Comparison of ENCODE assay signal across 13 cellular contexts in the genomic region with DNA sequence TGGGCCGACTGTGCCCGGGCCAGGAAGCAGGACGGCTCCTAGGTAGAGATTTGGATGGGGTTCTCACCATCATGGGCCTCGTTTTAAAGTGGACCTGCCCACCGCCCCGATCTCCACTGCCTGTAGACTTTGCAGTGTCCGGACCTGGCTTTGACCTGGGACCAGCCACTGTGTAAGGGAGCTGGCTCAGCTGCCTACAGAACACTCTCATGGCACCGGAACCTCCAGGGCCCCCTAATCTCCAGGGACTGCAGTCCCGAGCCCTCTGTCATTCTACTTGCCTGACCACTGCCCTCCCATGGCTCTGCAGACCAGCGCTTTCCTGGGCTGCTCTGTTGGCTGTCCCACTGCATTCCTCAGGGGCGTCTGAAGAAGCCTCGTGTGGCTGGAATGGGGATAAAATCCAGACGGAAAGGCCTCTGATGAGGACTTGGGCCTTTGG.
A peak's percentile ranks its signal among the peaks of the same experiment; 100 is the strongest.
DNase-seq lines count a peak whose midpoint lies in the region; ATAC-seq and TF ChIP-seq lines count a peak whose summit lies in the region.
"Had no signal": no experiment of that assay in that cellular context is flagged by ENCODE, and none has a peak within 500 bp of the region (broad histone marks: within the 10 kb centered on the region; RNA-seq: fewer than 3 reads in every experiment).

No MANE protein-coding gene starts in this region.

- peaks cover 3 to 8% of the 10 kb centered on the region in 2 experiments; a peak in 2 of 4 replicates for H3K4me1 ChIP-seq in HCT116 (ENCODE audit: control insufficient read depth in 1 of 2, insufficient read depth in 2 of 2, low read length in 2 of 2)

- no peak overlapping the region for H3K4me2 ChIP-seq in HCT116 (ENCODE audit: low read length)

- H3K36me3 ChIP-seq in HCT116 (ENCODE audit: control insufficient read depth in 1 of 2, insufficient read depth in 2 of 2, low read length in 2 of 2): no peaks in the 10 kb centered on the region

- H3K4me3 Mint-ChIP-seq in type B pancreatic cell (no peak overlapping the region), Calu3 (ENCODE audit: low read depth, unreplicated experiment) (no peak overlapping the region)
- H3K4me3 Mint-ChIP-seq: activated naive CD8-positive, alpha-beta T cell treated with anti-CD3 and anti-CD28 coated beads, Interleukin-2, amount 50 U/mL, for 24 hours had no signal

- no peak overlapping the region for H3K27ac ChIP-seq in HCT116 (ENCODE audit: low read depth, low read length)
- H3K27ac ChIP-seq: epithelial cell of prostate, SJCRH30 had no signal

- DNase-seq in HCT116 (ENCODE audit: low read depth, low spot score) (no peak), astrocyte of the spinal cord (ENCODE audit: low read depth, low spot score) (no peak), left lobe of liver (ENCODE audit: low spot score) (no peak), type B pancreatic cell (ENCODE audit: extremely low spot score, unreplicated experiment) (no peak), Calu3 (no peak), NCI-H1092 (lab: John Stamatoyannopoulos, UW) (no peak)
- DNase-seq: activated CD4-positive, alpha-beta T cell treated with anti-CD3 and anti-CD28 coated beads, Interleukin-2, amount 50 U/mL, for 4 hours; activated naive CD8-positive, alpha-beta T cell treated with anti-CD3 and anti-CD28 coated beads, Interleukin-2, amount 50 U/mL, for 24 hours; SJCRH30; stimulated activated CD4-positive, alpha-beta T cell treated with anti-CD3 and anti-CD28 coated beads, Interleukin-2, amount 100 ng/mL, for 24 hours had no signal

- POLR2A ChIA-PET in HCT116 (lab: Charles Lee): no interaction called here

- no peaks in the 10 kb centered on the region for H3K9me2 ChIP-seq in HCT116 (ENCODE audit: insufficient read depth)

- TF ChIP-seq CTCF in HCT116 (IDR thresholded peaks at IDR 0.05 in 2 of 3, conservative IDR thresholded peaks at IDR 0.05 in 1 of 3; ENCODE audit: borderline replicate concordance in 1 of 3, insufficient read depth in 1 of 3, low read depth in 2 of 3, low read length in 2 of 3): peak in 2 of 3 experiments; percentile 23 to 25; a peak in 3 of 6 replicates
- TF ChIP-seq CTCF in astrocyte of the spinal cord (IDR thresholded peaks at IDR 0.05; ENCODE audit: low read depth, low read length): peak; percentile 28
- TF ChIP-seq CTCF in type B pancreatic cell (conservative IDR thresholded peaks at IDR 0.05): peak; percentile 35
- TF ChIP-seq CTCF in Calu3 (IDR thresholded peaks at IDR 0.05; ENCODE audit: unreplicated experiment): no peak

- H2AFZ ChIP-seq in HCT116 (ENCODE audit: low read depth, low read length, poor library complexity, severe bottlenecking): no peak overlapping the region

- H3K9ac ChIP-seq in HCT116 (ENCODE audit: low read length): no peak overlapping the region

- in situ Hi-C loops in astrocyte of the spinal cord (cut with HindIII; ENCODE audit: low sequenced_read_pairs): no loop called here

- H3K4me3 ChIP-seq in HCT116 (replicated peaks in 1 of 2; ENCODE audit: low read depth in 1 of 2, low read length in 2 of 2): no peak overlapping the region
- H3K4me3 ChIP-seq in astrocyte of the spinal cord (ENCODE audit: low read depth, low read length): no peak overlapping the region
- H3K4me3 ChIP-seq: K562, SJCRH30 had no signal

- peaks cover 37% of the 10 kb centered on the region for H3K4me1 Mint-ChIP-seq in type B pancreatic cell (ENCODE audit: unreplicated experiment)
- H3K4me1 Mint-ChIP-seq in Calu3 (ENCODE audit: low read depth, unreplicated experiment): no peaks in the 10 kb centered on the region
- H3K4me1 Mint-ChIP-seq: activated naive CD8-positive, alpha-beta T cell treated with anti-CD3 and anti-CD28 coated beads, Interleukin-2, amount 50 U/mL, for 24 hours had no signal

- H3K27me3 ChIP-seq in HCT116 (ENCODE audit: insufficient read depth, low read length): no peaks in the 10 kb centered on the region
- H3K27me3 ChIP-seq: SJCRH30 had no signal

- no peaks in the 10 kb centered on the region for H3K9me3 Mint-ChIP-seq in type B pancreatic cell
- H3K9me3 Mint-ChIP-seq in Calu3 (ENCODE audit: low read depth, unreplicated experiment): no peaks in the 10 kb centered on the region
- H3K9me3 Mint-ChIP-seq: activated naive CD8-positive, alpha-beta T cell treated with anti-CD3 and anti-CD28 coated beads, Interleukin-2, amount 50 U/mL, for 24 hours had no signal

- H3K9me3 ChIP-seq in HCT116 (ENCODE audit: control insufficient read depth in 1 of 2, insufficient read depth in 1 of 2, low read depth in 1 of 2, low read length in 2 of 2): no peaks in the 10 kb centered on the region
- H3K9me3 ChIP-seq: SJCRH30 had no signal

- H4K20me1 ChIP-seq in HCT116 (ENCODE audit: insufficient read depth): no peaks in the 10 kb centered on the region

- intact Hi-C loops in HCT116 (cut with micrococcal nuclease): no loop called here
- intact Hi-C loops in Calu3 (cut with micrococcal nuclease; ENCODE audit: unreplicated experiment): no loop called here

- ATAC-seq in HCT116 (peak; percentile 79), left lobe of liver (peak; percentile 27), HG03571 (IDR thresholded peaks at IDR 0.05; ENCODE audit: unreplicated experiment) (no peak)
- ATAC-seq: activated naive CD8-positive, alpha-beta T cell treated with anti-CD3 and anti-CD28 coated beads, Interleukin-2, amount 50 U/mL, for 24 hours; K562 had no signal

- no peaks in the 10 kb centered on the region for H3K79me2 ChIP-seq in HCT116 (ENCODE audit: insufficient read depth, low read length)

- H3K27me3 Mint-ChIP-seq in type B pancreatic cell (peaks cover 7% of the 10 kb centered on the region), Calu3 (ENCODE audit: unreplicated experiment) (no peaks in the 10 kb centered on the region)
- H3K27me3 Mint-ChIP-seq: activated naive CD8-positive, alpha-beta T cell treated with anti-CD3 and anti-CD28 coated beads, Interleukin-2, amount 50 U/mL, for 24 hours had no signal

- no peak for TF ChIP-seq POLR2A in HCT116 (IDR thresholded peaks at IDR 0.05; ENCODE audit: borderline replicate concordance, extremely low read depth, insufficient read depth, insufficient read length)

- RAD21 ChIA-PET in HCT116 (lab: Charles Lee; ENCODE audit: low non-redundant PET in 1 of 2, low total read pairs in 2 of 2, uncharacterized antibody in 2 of 2, unreplicated experiment in 2 of 2): no interaction called here

- H3K27ac Mint-ChIP-seq in type B pancreatic cell (no peak overlapping the region), Calu3 (ENCODE audit: unreplicated experiment) (no peak overlapping the region)
- H3K27ac Mint-ChIP-seq: activated naive CD8-positive, alpha-beta T cell treated with anti-CD3 and anti-CD28 coated beads, Interleukin-2, amount 50 U/mL, for 24 hours had no signal

- no peaks in the 10 kb centered on the region for H3K36me3 Mint-ChIP-seq in type B pancreatic cell
- H3K36me3 Mint-ChIP-seq in Calu3 (ENCODE audit: insufficient read depth, unreplicated experiment): no peaks in the 10 kb centered on the region

- BruUV-seq in HCT116 (replicated peaks; lab: Mats Ljungman, UMichigan) (no TSS peak), Calu3 (replicated peaks; lab: Mats Ljungman, UMichigan) (no TSS peak)

- no peak for TF ChIP-seq RAD21 in HCT116 (IDR thresholded peaks at IDR 0.05; ENCODE audit: low read depth)

- CTCF ChIA-PET in HCT116 (lab: Charles Lee): interaction anchor here (0.9 kb wide), 1 partner anchor 93 kb away, joined by 3 read pairs; no protein-coding TSS in a partner anchor
- CTCF ChIA-PET in Calu3 (lab: Charles Lee): interaction anchor here (0.6 kb wide), 1 partner anchor 469 kb away, joined by 4 read pairs; no protein-coding TSS in a partner anchor

TF ChIP-seq in HCT116, 20 proteins besides CTCF, POLR2A, EP300 and RAD21 (continues in another document):
- no peak for TF ChIP-seq ZFX (IDR thresholded peaks at IDR 0.05)
- TF ChIP-seq CEBPB (IDR thresholded peaks at IDR 0.05; ENCODE audit: low read depth): no peak
- TF ChIP-seq EZH2phosphoT487 (IDR thresholded peaks at IDR 0.05; ENCODE audit: borderline replicate concordance): no peak
- no peak for TF ChIP-seq ZNF274 (IDR thresholded peaks at IDR 0.05; ENCODE audit: low read depth, low read length)
- TF ChIP-seq EZH2 (IDR thresholded peaks at IDR 0.05): no peak
- TF ChIP-seq TCF7L2 (IDR thresholded peaks at IDR 0.05; ENCODE audit: borderline replicate concordance, extremely low read depth, insufficient read depth, insufficient read length): no peak
- no peak for TF ChIP-seq CBX3 (IDR thresholded peaks at IDR 0.05; ENCODE audit: low read depth)
- no peak for TF ChIP-seq YY1 (IDR thresholded peaks at IDR 0.05; ENCODE audit: extremely low read depth, insufficient replicate concordance, low read depth, low read length)
- TF ChIP-seq EGR1 (IDR thresholded peaks at IDR 0.05; ENCODE audit: low read depth): no peak
- TF ChIP-seq POLR2AphosphoS5 (IDR thresholded peaks at IDR 0.05; ENCODE audit: low read depth, low read length): no peak
- TF ChIP-seq, protein P1, sequence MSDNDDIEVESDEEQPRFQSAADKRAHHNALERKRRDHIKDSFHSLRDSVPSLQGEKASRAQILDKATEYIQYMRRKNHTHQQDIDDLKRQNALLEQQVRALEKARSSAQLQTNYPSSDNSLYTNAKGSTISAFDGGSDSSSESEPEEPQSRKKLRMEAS (IDR thresholded peaks at IDR 0.05): no peak
- no peak for TF ChIP-seq ELF1 (IDR thresholded peaks at IDR 0.05; ENCODE audit: borderline replicate concordance, low read depth)
- no peak for TF ChIP-seq JUND (IDR thresholded peaks at IDR 0.05)
- TF ChIP-seq, protein P2, sequence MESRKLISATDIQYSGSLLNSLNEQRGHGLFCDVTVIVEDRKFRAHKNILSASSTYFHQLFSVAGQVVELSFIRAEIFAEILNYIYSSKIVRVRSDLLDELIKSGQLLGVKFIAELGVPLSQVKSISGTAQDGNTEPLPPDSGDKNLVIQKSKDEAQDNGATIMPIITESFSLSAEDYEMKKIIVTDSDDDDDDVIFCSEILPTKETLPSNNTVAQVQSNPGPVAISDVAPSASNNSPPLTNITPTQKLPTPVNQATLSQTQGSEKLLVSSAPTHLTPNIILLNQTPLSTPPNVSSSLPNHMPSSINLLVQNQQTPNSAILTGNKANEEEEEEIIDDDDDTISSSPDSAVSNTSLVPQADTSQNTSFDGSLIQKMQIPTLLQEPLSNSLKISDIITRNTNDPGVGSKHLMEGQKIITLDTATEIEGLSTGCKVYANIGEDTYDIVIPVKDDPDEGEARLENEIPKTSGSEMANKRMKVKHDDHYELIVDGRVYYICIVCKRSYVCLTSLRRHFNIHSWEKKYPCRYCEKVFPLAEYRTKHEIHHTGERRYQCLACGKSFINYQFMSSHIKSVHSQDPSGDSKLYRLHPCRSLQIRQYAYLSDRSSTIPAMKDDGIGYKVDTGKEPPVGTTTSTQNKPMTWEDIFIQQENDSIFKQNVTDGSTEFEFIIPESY (IDR thresholded peaks at IDR 0.05; ENCODE audit: extremely low read depth, insufficient replicate concordance, low read length): no peak
- TF ChIP-seq FOSL1 (IDR thresholded peaks at IDR 0.05; ENCODE audit: low read depth): no peak
- TF ChIP-seq, protein P3, sequence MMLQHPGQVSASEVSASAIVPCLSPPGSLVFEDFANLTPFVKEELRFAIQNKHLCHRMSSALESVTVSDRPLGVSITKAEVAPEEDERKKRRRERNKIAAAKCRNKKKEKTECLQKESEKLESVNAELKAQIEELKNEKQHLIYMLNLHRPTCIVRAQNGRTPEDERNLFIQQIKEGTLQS (IDR thresholded peaks at IDR 0.05): no peak
